23 cellular contexts compared by ENCODE assay signal in genomic region chr12:68790952-68791234, GRCh38.
"Had no signal": no experiment of that assay in that cellular context is flagged by ENCODE, and none has a peak within 500 bp of the region (broad histone marks: within the 10 kb centered on the region; RNA-seq: fewer than 3 reads in every experiment).

No MANE protein-coding gene starts in this region.

- H2AFZ ChIP-seq: hepatocyte had no signal

- H3K4me1 ChIP-seq: colonic mucosa had no signal

- H3K4me3 ChIP-seq: colonic mucosa, gastroesophageal sphincter, heart left ventricle, hepatocyte, left lung, lower lobe of right lung had no signal

- ATAC-seq: effector memory CD8-positive, alpha-beta T cell; esophagus mucosa; foreskin keratinocyte; gastroesophageal sphincter; heart left ventricle; left cardiac atrium; left lung; left ventricle myocardium superior; lower lobe of right lung had no signal

- H3K79me2 ChIP-seq: hepatocyte had no signal

- H3K36me3 ChIP-seq: colonic mucosa, gastroesophageal sphincter, heart left ventricle, left lung, lower lobe of right lung had no signal

- H3K9me3 ChIP-seq: colonic mucosa, gastroesophageal sphincter, heart left ventricle, left lung, lower lobe of right lung had no signal

- H3K27ac ChIP-seq: colonic mucosa, epithelial cell of prostate, foreskin keratinocyte, gastroesophageal sphincter, heart left ventricle, hepatocyte, left lung, lower lobe of right lung had no signal

- DNase-seq: colonic mucosa; cortex of kidney; effector CD8-positive, alpha-beta T cell; effector memory CD8-positive, alpha-beta T cell; endodermal cell; erythroblast; foreskin keratinocyte; heart left ventricle; hypothalamus; left cardiac atrium; left lung; left ventricle myocardium superior; lower lobe of right lung; mesendoderm; midbrain had no signal

- FAIRE-seq: endometrium, frontal cortex, islet of Langerhans, keratinocyte had no signal

- H3K4me2 ChIP-seq: hepatocyte had no signal

- H3K27me3 ChIP-seq: colonic mucosa, foreskin keratinocyte, gastroesophageal sphincter, heart left ventricle, hepatocyte, left lung had no signal
